ENCODE assay signal across 20 cellular contexts in genomic region chr13:91955546-91956355, GRCh38.
"Had no signal": no experiment of that assay in that cellular context is flagged by ENCODE, and none has a peak within 500 bp of the region (broad histone marks: within the 10 kb centered on the region; RNA-seq: fewer than 3 reads in every experiment).

No MANE protein-coding gene starts in this region.

- ATAC-seq: esophagus mucosa; gastrocnemius medialis; left ventricle myocardium superior; naive thymus-derived CD8-positive, alpha-beta T cell; stimulated activated naive CD8-positive, alpha-beta T cell treated with anti-CD3 and anti-CD28 coated beads, Interleukin-15, Interleukin-2, amounts not matched to agents 100 U/mL and 50 U/mL, for 24 hours had no signal

- H3K4me3 ChIP-seq: coronary artery, gastrocnemius medialis, tibial artery had no signal

- H3K36me3 ChIP-seq: gastrocnemius medialis, tibial artery had no signal

- H3K79me2 ChIP-seq: parathyroid adenoma had no signal

- H3K9me3 ChIP-seq: gastrocnemius medialis, tibial artery had no signal

- FAIRE-seq: TTC549 had no signal

- H3K27ac ChIP-seq: coronary artery, gastrocnemius medialis, parathyroid adenoma, tibial artery had no signal

- H2AFZ ChIP-seq: parathyroid adenoma had no signal

- H3K4me1 ChIP-seq: gastrocnemius medialis, parathyroid adenoma, tibial artery had no signal

- H3K27me3 ChIP-seq: gastrocnemius medialis, tibial artery had no signal

- H3K9ac ChIP-seq: parathyroid adenoma had no signal

- DNase-seq: activated B cell treated with CpG ODN at 0.5 μM for 24 hours; activated CD4-positive, alpha-beta memory T cell treated with anti-CD3 and anti-CD28 coated beads for 36 hours; activated CD4-positive, alpha-beta T cell treated with anti-CD3 and anti-CD28 coated beads for 4 hours; activated naive CD4-positive, alpha-beta T cell treated with Interleukin-2 at 50 U/mL for 16 hours; activated T-cell treated with anti-CD3 and anti-CD28 coated beads, Interleukin-2, amount 50 U/mL, for 24 hours; central memory CD4-positive, alpha-beta T cell; gastrocnemius medialis; head of caudate nucleus; immature natural killer cell; left ventricle myocardium superior; naive thymus-derived CD8-positive, alpha-beta T cell; stimulated activated CD4-positive, alpha-beta T cell treated with anti-CD3 and anti-CD28 coated beads, Interleukin-12 subunit alpha, Interleukin-12 subunit beta, amount 100 ng/mL, for 4 hours; stimulated activated CD4-positive, alpha-beta T cell treated with anti-CD3 and anti-CD28 coated beads, Interleukin-1b, Interleukin-23, amount 100 ng/mL, for 48 hours; stimulated activated naive CD8-positive, alpha-beta T cell treated with anti-CD3 and anti-CD28 coated beads, Interleukin-15, Interleukin-2, amounts not matched to agents 100 U/mL and 50 U/mL, for 24 hours; substantia nigra; tibial artery had no signal
